Comparison of ENCODE assay signal across 21 cellular contexts in the genomic region with DNA sequence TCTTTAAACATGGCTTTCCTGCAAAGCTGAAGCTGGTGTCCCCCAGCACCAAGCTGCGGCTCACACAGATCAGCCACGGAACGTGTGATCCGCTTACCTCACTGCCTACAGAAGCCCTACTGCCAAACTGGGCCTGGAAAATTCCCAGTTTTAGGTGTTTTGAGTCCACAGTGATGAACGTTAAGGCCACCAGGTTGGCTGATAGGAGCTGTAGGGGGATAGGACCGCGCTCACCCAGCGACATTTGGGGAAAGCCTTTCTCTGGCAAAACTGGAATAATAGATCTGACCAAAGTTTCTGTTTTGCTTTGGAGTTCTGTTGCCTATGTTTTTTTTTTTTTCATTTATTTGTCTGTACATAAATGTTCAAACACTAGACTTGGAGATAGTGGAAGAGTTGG.
"Had no signal": no experiment of that assay in that cellular context is flagged by ENCODE, and none has a peak within 500 bp of the region (broad histone marks: within the 10 kb centered on the region; RNA-seq: fewer than 3 reads in every experiment).

No MANE protein-coding gene starts in this region.

- H3K9me3 Mint-ChIP-seq: naive thymus-derived CD4-positive, alpha-beta T cell had no signal

- ATAC-seq: gastroesophageal sphincter; left colon; left ventricle myocardium superior; naive thymus-derived CD4-positive, alpha-beta T cell had no signal

- H3K4me3 Mint-ChIP-seq: naive thymus-derived CD4-positive, alpha-beta T cell had no signal

- H3K27me3 ChIP-seq: esophagus squamous epithelium, neutrophil, right atrium auricular region, sigmoid colon, stomach, transverse colon had no signal

- H3K9me3 ChIP-seq: esophagus squamous epithelium, gastroesophageal sphincter, neutrophil, right atrium auricular region, sigmoid colon, stomach, thoracic aorta, transverse colon had no signal

- H3K36me3 ChIP-seq: esophagus squamous epithelium, neutrophil, right atrium auricular region, sigmoid colon, thoracic aorta, transverse colon had no signal

- H3K27ac ChIP-seq: esophagus squamous epithelium, gastroesophageal sphincter, neutrophil, right atrium auricular region, sigmoid colon, skin epidermis, stomach, thoracic aorta, transverse colon had no signal

- H3K27me3 Mint-ChIP-seq: naive thymus-derived CD4-positive, alpha-beta T cell had no signal

- FAIRE-seq: colon had no signal

- H3K4me3 ChIP-seq: esophagus squamous epithelium, gastroesophageal sphincter, lung, right atrium auricular region, sigmoid colon, skin epidermis, stomach, thoracic aorta, transverse colon had no signal

- DNase-seq: dermis blood vessel endothelial cell; esophagus squamous epithelium; foreskin fibroblast; left colon; left ventricle myocardium superior; mesendoderm; naive thymus-derived CD4-positive, alpha-beta T cell; sigmoid colon; stimulated activated CD4-positive, alpha-beta T cell treated with anti-CD3 and anti-CD28 coated beads, Interleukin-2, amount 100 ng/mL, for 24 hours; stimulated activated CD4-positive, alpha-beta T cell treated with anti-CD3 and anti-CD28 coated beads, Interleukin-4, amount 100 ng/mL, for 4 hours; stimulated activated naive CD4-positive, alpha-beta T cell; stomach; substantia nigra; transverse colon had no signal
